In genomic region chr5:32231241-32231640, GRCh38 we compare ENCODE assay signal across 18 cellular contexts. TPM values are rescaled to one million over a fixed set of nuclear protein-coding genes. Genes with fewer than 3 reads are reported as not detected.
DNase-seq lines count a peak whose midpoint lies in the region; ATAC-seq and TF ChIP-seq lines count a peak whose summit lies in the region.
"Had no signal": no experiment of that assay in that cellular context is flagged by ENCODE, and none has a peak within 500 bp of the region (broad histone marks: within the 10 kb centered on the region; RNA-seq: fewer than 3 reads in every experiment).

No MANE protein-coding gene starts in this region.

- no peak for ATAC-seq in HG03095 (IDR thresholded peaks at IDR 0.05; ENCODE audit: unreplicated experiment)

- no peak for TF ChIP-seq CTCF in mesothelial cell of epicardium (IDR thresholded peaks at IDR 0.05; ENCODE audit: unreplicated experiment)

- H3K27me3 Mint-ChIP-seq in mesothelial cell of epicardium (ENCODE audit: low read depth): no peaks in the 10 kb centered on the region
- H3K27me3 Mint-ChIP-seq in activated T-helper 1 cell treated with anti-CD3 and anti-CD28 coated beads, Interleukin-12 subunit alpha, Interleukin-12 subunit beta, Interleukin-2, Interleukin-4 antibody, amounts not matched to agents 30 ng/mL and 10 ng/mL and 1 ng/mL, durations not matched to agents 14 hours and 24 hours and 36 hours (ENCODE audit: insufficient read depth): peaks cover 1% of the 10 kb centered on the region
- no peaks in the 10 kb centered on the region for H3K27me3 Mint-ChIP-seq in activated CD4-positive, alpha-beta T cell treated with anti-CD3 and anti-CD28 coated beads, Interleukin-2, amount 10 ng/mL, durations not matched to agents 7 days and 5 days
- H3K27me3 Mint-ChIP-seq: activated naive CD8-positive, alpha-beta T cell; activated T-helper 17 cell treated with anti-CD3 and anti-CD28 coated beads, Interleukin-2, amount 50 U/mL, for 72 hours; B cell had no signal

- peaks cover 33% of the 10 kb centered on the region for H3K4me1 Mint-ChIP-seq in mesothelial cell of epicardium
- peaks cover 26% of the 10 kb centered on the region for H3K4me1 Mint-ChIP-seq in activated T-helper 1 cell treated with anti-CD3 and anti-CD28 coated beads, Interleukin-12 subunit alpha, Interleukin-12 subunit beta, Interleukin-2, Interleukin-4 antibody, amounts not matched to agents 30 ng/mL and 10 ng/mL and 1 ng/mL, durations not matched to agents 14 hours and 24 hours and 36 hours (ENCODE audit: low read depth)
- peaks cover 6% of the 10 kb centered on the region for H3K4me1 Mint-ChIP-seq in activated CD4-positive, alpha-beta T cell treated with anti-CD3 and anti-CD28 coated beads, Interleukin-2, amount 10 ng/mL, durations not matched to agents 7 days and 5 days
- H3K4me1 Mint-ChIP-seq: activated T-helper 17 cell treated with anti-CD3 and anti-CD28 coated beads, Interleukin-2, amount 50 U/mL, for 72 hours had no signal

- POLR2A ChIA-PET in activated CD4-positive, alpha-beta T cell treated with anti-CD3 and anti-CD28 coated beads, Interleukin-2, amount 10 ng/mL, durations not matched to agents 7 days and 5 days (lab: Charles Lee): no interaction called here

- no peak overlapping the region for H3K4me3 Mint-ChIP-seq in mesothelial cell of epicardium
- no peak overlapping the region for H3K4me3 Mint-ChIP-seq in activated T-helper 1 cell treated with anti-CD3 and anti-CD28 coated beads, Interleukin-12 subunit alpha, Interleukin-12 subunit beta, Interleukin-2, Interleukin-4 antibody, amounts not matched to agents 30 ng/mL and 10 ng/mL and 1 ng/mL, durations not matched to agents 14 hours and 24 hours and 36 hours
- H3K4me3 Mint-ChIP-seq in activated CD4-positive, alpha-beta T cell treated with anti-CD3 and anti-CD28 coated beads, Interleukin-2, amount 10 ng/mL, durations not matched to agents 7 days and 5 days: no peak overlapping the region
- H3K4me3 Mint-ChIP-seq: activated naive CD8-positive, alpha-beta T cell; activated T-helper 17 cell treated with anti-CD3 and anti-CD28 coated beads, Interleukin-2, amount 50 U/mL, for 72 hours; B cell had no signal

- intact Hi-C loops in activated T-helper 1 cell treated with anti-CD3 and anti-CD28 coated beads, Interleukin-12 subunit alpha, Interleukin-12 subunit beta, Interleukin-2, Interleukin-4 antibody, amounts not matched to agents 30 ng/mL and 10 ng/mL and 1 ng/mL, durations not matched to agents 14 hours and 24 hours and 36 hours (cut with micrococcal nuclease): no loop called here

- H3K27ac Mint-ChIP-seq in mesothelial cell of epicardium: peak overlapping the region; percentile 20
- no peak overlapping the region for H3K27ac Mint-ChIP-seq in activated T-helper 1 cell treated with anti-CD3 and anti-CD28 coated beads, Interleukin-12 subunit alpha, Interleukin-12 subunit beta, Interleukin-2, Interleukin-4 antibody, amounts not matched to agents 30 ng/mL and 10 ng/mL and 1 ng/mL, durations not matched to agents 14 hours and 24 hours and 36 hours
- no peak overlapping the region for H3K27ac Mint-ChIP-seq in activated CD4-positive, alpha-beta T cell treated with anti-CD3 and anti-CD28 coated beads, Interleukin-2, amount 10 ng/mL, durations not matched to agents 7 days and 5 days
- H3K27ac Mint-ChIP-seq: activated naive CD8-positive, alpha-beta T cell had no signal

- H3K36me3 Mint-ChIP-seq in mesothelial cell of epicardium: peaks cover 21% of the 10 kb centered on the region
- peaks cover 41% of the 10 kb centered on the region for H3K36me3 Mint-ChIP-seq in activated T-helper 1 cell treated with anti-CD3 and anti-CD28 coated beads, Interleukin-12 subunit alpha, Interleukin-12 subunit beta, Interleukin-2, Interleukin-4 antibody, amounts not matched to agents 30 ng/mL and 10 ng/mL and 1 ng/mL, durations not matched to agents 14 hours and 24 hours and 36 hours (ENCODE audit: low read depth)
- peaks cover 23% of the 10 kb centered on the region for H3K36me3 Mint-ChIP-seq in activated CD4-positive, alpha-beta T cell treated with anti-CD3 and anti-CD28 coated beads, Interleukin-2, amount 10 ng/mL, durations not matched to agents 7 days and 5 days (ENCODE audit: low read depth)

- DNase-seq in SIG-M5 treated with dmso at 0.1 percent for 504 hours (lab: John Stamatoyannopoulos, UW; ENCODE audit: unreplicated experiment) (peak; percentile 65), SIG-M5 (lab: John Stamatoyannopoulos, UW) (no peak), SKM-1 (lab: John Stamatoyannopoulos, UW; ENCODE audit: unreplicated experiment) (peak; percentile 50), mesothelial cell of epicardium (ENCODE audit: low spot score in 2 of 2, unreplicated experiment in 2 of 2) (no peak), midbrain (lab: John Stamatoyannopoulos, UW) (no peak)
- no peak for DNase-seq in activated T-helper 1 cell treated with anti-CD3 and anti-CD28 coated beads, Interleukin-12 subunit alpha, Interleukin-12 subunit beta, Interleukin-2, Interleukin-4 antibody, amounts not matched to agents 30 ng/mL and 10 ng/mL and 1 ng/mL, durations not matched to agents 14 hours and 24 hours and 36 hours (ENCODE audit: low spot score)
- no peak for DNase-seq in activated CD4-positive, alpha-beta T cell treated with anti-CD3 and anti-CD28 coated beads, Interleukin-2, amount 10 ng/mL, durations not matched to agents 7 days and 5 days
- DNase-seq: 8988T; central memory CD4-positive, alpha-beta T cell; COR-L47; DND-41; GM23248; NCI-H146; NCI-H748 treated with DMSO at 0.1 percent for 48 hours had no signal

- CTCF ChIA-PET in activated CD4-positive, alpha-beta T cell treated with anti-CD3 and anti-CD28 coated beads, Interleukin-2, amount 10 ng/mL, durations not matched to agents 7 days and 5 days (lab: Charles Lee): interaction anchor here (0.6 to 5.5 kb wide), 8 partner anchors 11 to 476 kb away, joined by 3 to 47 read pairs (median 5); partner anchors contain the start of gene MTMR12

- no peaks in the 10 kb centered on the region for H3K9me3 Mint-ChIP-seq in mesothelial cell of epicardium
- no peaks in the 10 kb centered on the region for H3K9me3 Mint-ChIP-seq in activated T-helper 1 cell treated with anti-CD3 and anti-CD28 coated beads, Interleukin-12 subunit alpha, Interleukin-12 subunit beta, Interleukin-2, Interleukin-4 antibody, amounts not matched to agents 30 ng/mL and 10 ng/mL and 1 ng/mL, durations not matched to agents 14 hours and 24 hours and 36 hours
- H3K9me3 Mint-ChIP-seq in activated CD4-positive, alpha-beta T cell treated with anti-CD3 and anti-CD28 coated beads, Interleukin-2, amount 10 ng/mL, durations not matched to agents 7 days and 5 days: no peaks in the 10 kb centered on the region
- H3K9me3 Mint-ChIP-seq: activated T-helper 17 cell treated with anti-CD3 and anti-CD28 coated beads, Interleukin-2, amount 50 U/mL, for 72 hours had no signal

RNA-seq across cellular contexts. Expression of gene GOLPH3, which starts 57.1 kb away (rescaled TPM):
- total RNA-seq in mesothelial cell of epicardium: 66.2 to 73.7 TPM (median 68.8 TPM) in 3 replicates
- 85.1 and 91.3 TPM in 2 replicates for total RNA-seq in activated T-helper 1 cell treated with anti-CD3 and anti-CD28 coated beads, Interleukin-12 subunit alpha, Interleukin-12 subunit beta, Interleukin-2, Interleukin-4 antibody, amounts not matched to agents 30 ng/mL and 10 ng/mL and 1 ng/mL, durations not matched to agents 14 hours and 24 hours and 36 hours
- total RNA-seq in activated CD4-positive, alpha-beta T cell treated with anti-CD3 and anti-CD28 coated beads, Interleukin-2, amount 10 ng/mL, durations not matched to agents 7 days and 5 days: 10 to 100 TPM; 67.3 to 71.3 TPM

Comparison
In these comparisons a context has a peak if more than half of its experiments do, and no peak if none do; other contexts are left out.
1. DNase-seq: peak in SIG-M5 treated with dmso at 0.1 percent for 504 hours (single experiment) and SKM-1 (single experiment); none in SIG-M5 (single experiment), mesothelial cell of epicardium (0 of 2), activated T-helper 1 cell treated with anti-CD3 and anti-CD28 coated beads, Interleukin-12 subunit alpha, Interleukin-12 subunit beta, Interleukin-2, Interleukin-4 antibody, amounts not matched to agents 30 ng/mL and 10 ng/mL and 1 ng/mL, durations not matched to agents 14 hours and 24 hours and 36 hours (single experiment), midbrain (single experiment) and activated CD4-positive, alpha-beta T cell treated with anti-CD3 and anti-CD28 coated beads, Interleukin-2, amount 10 ng/mL, durations not matched to agents 7 days and 5 days (single experiment).